ENCODE assay signal across 30 cellular contexts in the genomic region with DNA sequence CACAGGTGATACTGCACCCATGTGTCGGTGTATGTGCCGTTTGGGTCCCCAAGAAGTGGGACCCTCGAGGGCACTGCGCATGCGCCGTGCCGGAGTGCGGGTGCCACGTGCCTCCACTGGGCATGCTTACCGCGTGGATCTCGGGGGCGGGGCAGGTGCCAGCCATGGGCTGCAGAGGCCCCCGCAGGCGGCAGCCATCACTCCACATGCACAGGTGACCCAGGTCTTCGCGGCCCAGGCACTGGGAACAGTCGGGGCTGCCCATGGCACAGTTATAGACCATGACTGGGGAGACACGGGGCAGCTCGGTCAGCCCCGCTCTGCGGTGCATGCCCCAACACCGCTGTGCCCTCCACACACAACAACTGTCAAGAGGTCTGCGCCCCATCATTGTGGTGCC. TPM values are rescaled to one million over a fixed set of nuclear protein-coding genes. Genes with fewer than 3 reads are reported as not detected.
"Had no signal": no experiment of that assay in that cellular context is flagged by ENCODE, and none has a peak within 500 bp of the region (broad histone marks: within the 10 kb centered on the region; RNA-seq: fewer than 3 reads in every experiment).

No MANE protein-coding gene starts in this region.

- H3K9me3 ChIP-seq: body of pancreas, esophagus muscularis mucosa, left lung, upper lobe of left lung had no signal

- H3K36me3 Mint-ChIP-seq: activated CD8-positive, alpha-beta memory T cell treated with anti-CD3 and anti-CD28 coated beads, Interleukin-2, amount 10 ng/mL, durations not matched to agents 7 days and 5 days; activated naive CD4-positive, alpha-beta T cell treated with anti-CD3 and anti-CD28 coated beads, Interleukin-2, amount 50 U/mL, for 24 hours had no signal

- H3K27me3 ChIP-seq: body of pancreas, esophagus muscularis mucosa, hepatocyte, left lung, upper lobe of left lung had no signal

- H3K27ac Mint-ChIP-seq: activated CD4-positive, alpha-beta T cell treated with anti-CD3 and anti-CD28 coated beads, Interleukin-2, amount 10 ng/mL, durations not matched to agents 24 days and 14 days; activated CD8-positive, alpha-beta memory T cell treated with anti-CD3 and anti-CD28 coated beads, Interleukin-2, amount 10 ng/mL, durations not matched to agents 7 days and 5 days; activated CD8-positive, alpha-beta T cell treated with anti-CD3 and anti-CD28 coated beads for 36 hours; activated naive CD4-positive, alpha-beta T cell treated with anti-CD3 and anti-CD28 coated beads, Interleukin-2, amount 50 U/mL, for 24 hours; activated T-helper 1 cell treated with anti-CD3 and anti-CD28 coated beads, Interleukin-12 subunit alpha, Interleukin-12 subunit beta, Interleukin-2, Interleukin-4 antibody, amounts not matched to agents 30 ng/mL and 10 ng/mL and 1 ng/mL, durations not matched to agents 14 hours and 24 hours and 36 hours; nephron progenitor cell; progenitor cell of endocrine pancreas; T-helper 2 cell treated with Interferon-gamma antibody and Interleukin-4, amounts not matched to agents 5 μg/mL and 100 μg/mL, for 36 hours had no signal

- DNase-seq: activated CD4-positive, alpha-beta T cell treated with anti-CD3 and anti-CD28 coated beads, Interleukin-2, amount 10 ng/mL, durations not matched to agents 24 days and 14 days; activated CD8-positive, alpha-beta memory T cell treated with anti-CD3 and anti-CD28 coated beads, Interleukin-2, amount 10 ng/mL, durations not matched to agents 7 days and 5 days; activated CD8-positive, alpha-beta T cell treated with anti-CD3 and anti-CD28 coated beads for 36 hours; activated gamma-delta T cell; activated T-cell treated with anti-CD3 and anti-CD28 coated beads for 4 hours; anterior cingulate cortex; body of pancreas; dermis blood vessel endothelial cell; effector CD8-positive, alpha-beta T cell; glutamatergic neuron; kidney glomerular epithelial cell; left lung; nephron progenitor cell; nucleus accumbens; retina; stimulated activated CD4-positive, alpha-beta T cell treated with anti-CD3 and anti-CD28 coated beads, Interleukin-4, amount 100 ng/mL, for 1 hour; stimulated activated naive CD8-positive, alpha-beta T cell treated with anti-CD3 and anti-CD28 coated beads, Interleukin-15, Interleukin-2, amounts not matched to agents 100 U/mL and 50 U/mL, for 24 hours had no signal

- H3K27ac ChIP-seq: body of pancreas, esophagus muscularis mucosa, hepatocyte, left lung, VCaP had no signal

- H3K27me3 Mint-ChIP-seq: activated CD4-positive, alpha-beta T cell treated with anti-CD3 and anti-CD28 coated beads, Interleukin-2, amount 10 ng/mL, durations not matched to agents 24 days and 14 days; activated CD8-positive, alpha-beta memory T cell treated with anti-CD3 and anti-CD28 coated beads, Interleukin-2, amount 10 ng/mL, durations not matched to agents 7 days and 5 days; activated CD8-positive, alpha-beta T cell treated with anti-CD3 and anti-CD28 coated beads for 36 hours; activated naive CD4-positive, alpha-beta T cell treated with anti-CD3 and anti-CD28 coated beads, Interleukin-2, amount 50 U/mL, for 24 hours; progenitor cell of endocrine pancreas had no signal

- H3K9me3 Mint-ChIP-seq: activated CD4-positive, alpha-beta T cell treated with anti-CD3 and anti-CD28 coated beads, Interleukin-2, amount 10 ng/mL, durations not matched to agents 24 days and 14 days; activated CD8-positive, alpha-beta T cell treated with anti-CD3 and anti-CD28 coated beads for 36 hours; activated naive CD4-positive, alpha-beta T cell treated with anti-CD3 and anti-CD28 coated beads, Interleukin-2, amount 50 U/mL, for 24 hours; activated T-helper 1 cell treated with anti-CD3 and anti-CD28 coated beads, Interleukin-12 subunit alpha, Interleukin-12 subunit beta, Interleukin-2, Interleukin-4 antibody, amounts not matched to agents 30 ng/mL and 10 ng/mL and 1 ng/mL, durations not matched to agents 14 hours and 24 hours and 36 hours; nephron progenitor cell; T-helper 2 cell treated with Interferon-gamma antibody and Interleukin-4, amounts not matched to agents 5 μg/mL and 100 μg/mL, for 36 hours had no signal

- H3K4me3 ChIP-seq: body of pancreas, esophagus muscularis mucosa, hepatocyte, left lung, lung, upper lobe of left lung had no signal

- H3K4me3 Mint-ChIP-seq: activated CD4-positive, alpha-beta T cell treated with anti-CD3 and anti-CD28 coated beads, Interleukin-2, amount 10 ng/mL, durations not matched to agents 24 days and 14 days; activated CD8-positive, alpha-beta memory T cell treated with anti-CD3 and anti-CD28 coated beads, Interleukin-2, amount 10 ng/mL, durations not matched to agents 7 days and 5 days; activated CD8-positive, alpha-beta T cell treated with anti-CD3 and anti-CD28 coated beads for 36 hours; activated naive CD4-positive, alpha-beta T cell treated with anti-CD3 and anti-CD28 coated beads, Interleukin-2, amount 50 U/mL, for 24 hours; activated T-helper 1 cell treated with anti-CD3 and anti-CD28 coated beads, Interleukin-12 subunit alpha, Interleukin-12 subunit beta, Interleukin-2, Interleukin-4 antibody, amounts not matched to agents 30 ng/mL and 10 ng/mL and 1 ng/mL, durations not matched to agents 14 hours and 24 hours and 36 hours; nephron progenitor cell; T-helper 2 cell treated with Interferon-gamma antibody and Interleukin-4, amounts not matched to agents 5 μg/mL and 100 μg/mL, for 36 hours had no signal

- ATAC-seq: activated CD4-positive, CD25-positive, alpha-beta regulatory T cell treated with anti-CD3 and anti-CD28 coated beads, Interleukin-2, amount 50 U/mL, for 24 hours; activated CD8-positive, alpha-beta memory T cell treated with anti-CD3 and anti-CD28 coated beads, Interleukin-2, amount 10 ng/mL, durations not matched to agents 7 days and 5 days; activated CD8-positive, alpha-beta T cell treated with anti-CD3 and anti-CD28 coated beads for 36 hours; body of pancreas; left lung; stimulated activated naive CD8-positive, alpha-beta T cell treated with anti-CD3 and anti-CD28 coated beads, Interleukin-15, Interleukin-2, amounts not matched to agents 100 U/mL and 50 U/mL, for 24 hours had no signal

RNA-seq across cellular contexts. Expression of gene H1-8, which starts 31.2 kb away (rescaled TPM):
- total RNA-seq: activated CD4-positive, alpha-beta T cell treated with anti-CD3 and anti-CD28 coated beads, Interleukin-2, amount 10 ng/mL, durations not matched to agents 24 days and 14 days; activated CD8-positive, alpha-beta memory T cell treated with anti-CD3 and anti-CD28 coated beads, Interleukin-2, amount 10 ng/mL, durations not matched to agents 7 days and 5 days; activated CD8-positive, alpha-beta T cell treated with anti-CD3 and anti-CD28 coated beads for 36 hours; activated T-helper 1 cell treated with anti-CD3 and anti-CD28 coated beads, Interleukin-12 subunit alpha, Interleukin-12 subunit beta, Interleukin-2, Interleukin-4 antibody, amounts not matched to agents 30 ng/mL and 10 ng/mL and 1 ng/mL, durations not matched to agents 14 hours and 24 hours and 36 hours; body of pancreas; cardiac septum; dermis blood vessel endothelial cell; esophagus muscularis mucosa; frontal cortex; hepatocyte; left lung; lung; progenitor cell of endocrine pancreas; subcutaneous adipose tissue; upper lobe of left lung had no signal
- polyA plus RNA-seq: hepatocyte, lung had no signal

RNA-seq across cellular contexts. Expression of gene RHO, which starts 45.8 kb away (rescaled TPM):
- total RNA-seq: activated CD4-positive, alpha-beta T cell treated with anti-CD3 and anti-CD28 coated beads, Interleukin-2, amount 10 ng/mL, durations not matched to agents 24 days and 14 days; activated CD8-positive, alpha-beta memory T cell treated with anti-CD3 and anti-CD28 coated beads, Interleukin-2, amount 10 ng/mL, durations not matched to agents 7 days and 5 days; activated CD8-positive, alpha-beta T cell treated with anti-CD3 and anti-CD28 coated beads for 36 hours; activated T-helper 1 cell treated with anti-CD3 and anti-CD28 coated beads, Interleukin-12 subunit alpha, Interleukin-12 subunit beta, Interleukin-2, Interleukin-4 antibody, amounts not matched to agents 30 ng/mL and 10 ng/mL and 1 ng/mL, durations not matched to agents 14 hours and 24 hours and 36 hours; body of pancreas; cardiac septum; dermis blood vessel endothelial cell; esophagus muscularis mucosa; frontal cortex; hepatocyte; left lung; lung; subcutaneous adipose tissue; upper lobe of left lung had no signal
